Comparison of ENCODE assay signal across 8 cellular contexts in the genomic region with DNA sequence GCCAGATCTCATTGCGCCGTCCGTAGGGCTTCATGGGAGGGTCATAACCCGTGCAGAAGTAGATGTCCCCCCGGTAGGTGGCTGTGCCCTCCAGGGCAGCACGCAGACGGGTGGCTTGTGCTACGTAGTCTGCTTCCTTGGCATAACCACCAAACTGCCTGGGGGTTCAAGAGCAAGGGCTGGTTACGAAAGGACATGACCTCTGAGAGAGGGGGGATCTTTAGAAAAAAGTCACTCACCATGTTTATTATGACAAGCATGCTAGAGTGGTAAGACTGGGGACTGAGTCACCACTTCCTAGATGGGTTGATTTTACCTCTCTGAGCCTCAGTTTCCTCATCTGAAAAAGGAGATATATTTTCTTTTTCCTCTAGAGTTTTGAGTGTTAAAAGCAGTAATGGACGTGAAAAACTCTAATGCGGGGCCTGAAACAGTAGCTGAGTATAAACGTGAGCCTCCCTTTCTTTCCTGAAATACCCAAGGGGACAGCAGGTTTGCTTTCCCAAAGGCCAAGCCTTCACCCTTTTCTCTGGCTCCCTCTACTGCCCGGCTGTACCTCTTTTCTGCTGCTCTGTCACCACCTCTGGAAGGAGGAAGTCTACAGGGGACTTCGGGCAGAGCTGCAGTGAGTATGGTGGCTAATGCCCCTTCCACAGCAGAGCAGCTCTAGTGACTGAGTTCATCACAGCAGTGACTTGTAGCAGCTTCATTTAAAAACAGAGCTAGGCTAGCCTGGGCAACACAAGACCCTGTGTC.
DNase-seq lines count a peak whose midpoint lies in the region; ATAC-seq and TF ChIP-seq lines count a peak whose summit lies in the region.

No MANE protein-coding gene starts in this region.

- H3K27ac ChIP-seq in epithelial cell of prostate (peak overlapping the region; percentile 81), parathyroid adenoma (no peak overlapping the region)

- ATAC-seq in HG03108 (IDR thresholded peaks at IDR 0.05; ENCODE audit: unreplicated experiment): no peak

- DNase-seq in NCI-H748 (lab: John Stamatoyannopoulos, UW; ENCODE audit: unreplicated experiment) (peak; percentile 3), NCI-H748 treated with DMSO at 0.1 percent for 48 hours (lab: John Stamatoyannopoulos, UW) (no peak), NOMO-1 treated with dmso at 0.1 percent for 144 hours (lab: John Stamatoyannopoulos, UW; ENCODE audit: unreplicated experiment) (peak; percentile 22), epithelial cell of prostate (ENCODE audit: low read depth, low spot score) (no peak), HuH-7.5 (ENCODE audit: low spot score) (no peak)
- no peak for DNase-seq in stimulated activated CD4-positive, alpha-beta T cell treated with anti-CD3 and anti-CD28 coated beads, Interleukin-12 subunit alpha, Interleukin-12 subunit beta, amount 100 ng/mL, for 4 hours

- H3K27me3 ChIP-seq in parathyroid adenoma (ENCODE audit: control insufficient read depth, insufficient read depth, low read length): no peaks in the 10 kb centered on the region

- H3K79me2 ChIP-seq in parathyroid adenoma: peaks cover 9% of the 10 kb centered on the region

- TF ChIP-seq CTCF in parathyroid adenoma (IDR thresholded peaks at IDR 0.05): peak; percentile 30

- no peak overlapping the region for H2AFZ ChIP-seq in parathyroid adenoma

- no peak overlapping the region for H3K9ac ChIP-seq in parathyroid adenoma

- H3K9me3 ChIP-seq in parathyroid adenoma (ENCODE audit: control insufficient read depth, low read length): no peaks in the 10 kb centered on the region

- H3K4me2 ChIP-seq in parathyroid adenoma (ENCODE audit: low read length): no peak overlapping the region

- H3K4me3 ChIP-seq in parathyroid adenoma (ENCODE audit: low read depth, low read length): no peak overlapping the region

- H3K36me3 ChIP-seq in parathyroid adenoma (ENCODE audit: control insufficient read depth, insufficient read depth, low read length): no peaks in the 10 kb centered on the region

- H3K4me1 ChIP-seq in parathyroid adenoma: no peaks in the 10 kb centered on the region

Comparison
In these comparisons a context has a peak if more than half of its experiments do, and no peak if none do; other contexts are left out.
1. DNase-seq: peak in NCI-H748 (single experiment) and NOMO-1 treated with dmso at 0.1 percent for 144 hours (single experiment); none in NCI-H748 treated with DMSO at 0.1 percent for 48 hours (single experiment), epithelial cell of prostate (single experiment), HuH-7.5 (single experiment) and stimulated activated CD4-positive, alpha-beta T cell treated with anti-CD3 and anti-CD28 coated beads, Interleukin-12 subunit alpha, Interleukin-12 subunit beta, amount 100 ng/mL, for 4 hours (single experiment).